ENCODE assay signal across 12 cellular contexts in the genomic region with DNA sequence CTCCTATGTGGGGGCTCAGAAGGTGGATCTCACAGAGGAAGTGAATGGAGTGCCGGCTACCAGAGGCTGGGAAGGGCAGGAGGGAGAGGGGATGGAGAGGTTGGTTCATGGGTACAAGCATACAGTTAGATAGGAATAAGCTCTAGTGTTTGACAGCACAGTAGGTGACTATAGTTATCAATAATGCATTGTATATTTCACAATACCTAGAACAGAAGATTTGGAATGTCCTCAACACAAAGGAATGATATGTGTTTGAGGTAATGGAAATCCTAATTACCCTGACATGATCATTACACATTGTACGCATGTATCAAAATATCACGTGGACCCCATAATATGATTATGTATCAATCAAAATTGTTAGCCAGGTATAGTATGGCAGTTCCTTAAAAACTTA. TPM values are rescaled to one million over a fixed set of nuclear protein-coding genes. Genes with fewer than 3 reads are reported as not detected.
"Had no signal": no experiment of that assay in that cellular context is flagged by ENCODE, and none has a peak within 500 bp of the region (broad histone marks: within the 10 kb centered on the region; RNA-seq: fewer than 3 reads in every experiment).

No MANE protein-coding gene starts in this region.

- H2AFZ ChIP-seq: GM23248 had no signal

- H3K9ac ChIP-seq: GM23248, KMS-11 had no signal

- H3K9me3 ChIP-seq: HAP-1 had no signal

- H3K4me2 ChIP-seq: KMS-11 had no signal

- H3K36me3 ChIP-seq: HAP-1 had no signal

- H3K9me3 Mint-ChIP-seq: HFFc6, IgD-negative memory B cell had no signal

- H3K4me3 Mint-ChIP-seq: HFFc6, IgD-negative memory B cell had no signal

- DNase-seq: GM23248, GOT3, H7, HFFc6, KBM-7 had no signal

- H3K27ac ChIP-seq: GM23248, HL-60, KMS-11 had no signal

- H3K4me1 ChIP-seq: HAP-1 had no signal

- ATAC-seq: HCT116 had no signal

- H3K36me3 Mint-ChIP-seq: IgD-negative memory B cell had no signal

- H3K4me3 ChIP-seq: GM23248, HAP-1 had no signal

- H3K27ac Mint-ChIP-seq: HFFc6, IgD-negative memory B cell had no signal

RNA-seq across cellular contexts. Expression of gene RASD1, which starts 58.3 kb away (rescaled TPM):
- total RNA-seq: H4, HT1080 had no signal
